Comparison of ENCODE assay signal across 1 cellular context in genomic region chr6:27290065-27290849, GRCh38.
A peak's percentile ranks its signal among the peaks of the same experiment; 100 is the strongest.
TF ChIP-seq lines count a peak whose summit lies in the region.

No MANE protein-coding gene starts in this region.

TF ChIP-seq in K562, 482 proteins besides CTCF, POLR2A, EP300 and RAD21 (continued from another document and continues in another):
- TF ChIP-seq HDAC3 (IDR thresholded peaks at IDR 0.05; ENCODE audit: borderline replicate concordance, partially characterized antibody) (peak; percentile 52), EP400 (IDR thresholded peaks at IDR 0.05) (peak; percentile 57; the same call in 1 of the 2 replicates), BDP1 (IDR thresholded peaks at IDR 0.05; ENCODE audit: insufficient read depth, insufficient read length) (peak; percentile 63), GATAD2B (IDR thresholded peaks at IDR 0.05; ENCODE audit: borderline replicate concordance) (peak; percentile 83), JUND (IDR thresholded peaks at IDR 0.05; ENCODE audit: borderline replicate concordance, low read depth, low read length) (peak; percentile 49; the same call in 1 of the 2 replicates), JUND (tag; IDR thresholded peaks at IDR 0.05; ENCODE audit: borderline replicate concordance, low read depth, low read length) (no peak; the same call in 2 of the 3 replicates), LARP7 (IDR thresholded peaks at IDR 0.05) (peak; percentile 82), SRSF9 (IDR thresholded peaks at IDR 0.05; ENCODE audit: borderline replicate concordance, low read depth, low read length) (no peak), ETS1 (conservative IDR thresholded peaks at IDR 0.05; ENCODE audit: control insufficient read depth, low read depth, low read length) (peak; percentile 87), NKRF (IDR thresholded peaks at IDR 0.05; ENCODE audit: borderline replicate concordance) (peak; percentile 37; the same call in 1 of the 2 replicates), RNF219 (CRISPR knock-in tag; IDR thresholded peaks at IDR 0.05) (0 out of 2 replicates have a peak, but pooled peaks have one; percentile 33), KAT2B (IDR thresholded peaks at IDR 0.05; ENCODE audit: low read depth, low read length) (no peak), MNT (conservative IDR thresholded peaks at IDR 0.05) (peak in 1 of 2 experiments; percentile 53; a peak in 1 of 4 replicates), SMARCA5 (IDR thresholded peaks at IDR 0.05) (peak; percentile 88), RCOR1 (IDR thresholded peaks at IDR 0.05; ENCODE audit: borderline replicate concordance in 1 of 2, low read depth in 2 of 2, low read length in 2 of 2) (peak; percentile 59 to 87), KAT7 (CRISPR knock-in tag; IDR thresholded peaks at IDR 0.05; ENCODE audit: borderline replicate concordance) (peak; percentile 52; the same call in 1 of the 2 replicates), MTA1 (IDR thresholded peaks at IDR 0.05; ENCODE audit: borderline replicate concordance) (peak; percentile 25; the same call in 1 of the 2 replicates), ZBTB49 (CRISPR knock-in tag; IDR thresholded peaks at IDR 0.05; ENCODE audit: borderline replicate concordance) (0 out of 2 replicates have a peak, but pooled peaks have one; percentile 43), ZNF184 (CRISPR knock-in tag; IDR thresholded peaks at IDR 0.05) (no peak), STAT5A (IDR thresholded peaks at IDR 0.05; ENCODE audit: borderline replicate concordance, low read length) (peak; percentile 44), ZNF280A (IDR thresholded peaks at IDR 0.05; ENCODE audit: low read depth, partially characterized antibody) (no peak), BRF1 (IDR thresholded peaks at IDR 0.05; ENCODE audit: borderline replicate concordance, extremely low read depth, insufficient read length) (peak; percentile 39), RUNX1 (IDR thresholded peaks at IDR 0.05; ENCODE audit: low read depth) (no peak), ESRRA (IDR thresholded peaks at IDR 0.05; ENCODE audit: borderline replicate concordance, low read depth) (peak; percentile 94), CTBP1 (IDR thresholded peaks at IDR 0.05; ENCODE audit: borderline replicate concordance) (peak; percentile 16; the same call in 1 of the 2 replicates), NFIC (IDR thresholded peaks at IDR 0.05) (peak; percentile 70), BRCA1 (IDR thresholded peaks at IDR 0.05) (no peak), BRCA1 (CRISPR knock-in tag; IDR thresholded peaks at IDR 0.05) (no peak), ZBTB11 (CRISPR knock-in tag; IDR thresholded peaks at IDR 0.05) (peak in 1 of 3 experiments; percentile 32; a peak in 1 of 6 replicates), SMARCB1 (IDR thresholded peaks at IDR 0.05; ENCODE audit: insufficient read length, low read depth) (no peak), NEUROD1 (IDR thresholded peaks at IDR 0.05; ENCODE audit: borderline replicate concordance, low read depth, low read length, partially characterized antibody) (no peak), CXXC5 (CRISPR knock-in tag; IDR thresholded peaks at IDR 0.05) (peak; percentile 95), MAZ (CRISPR knock-in tag; conservative IDR thresholded peaks at IDR 0.05 in 1 of 2, IDR thresholded peaks at IDR 0.05 in 1 of 2) (peak; percentile 23 to 46; a peak in 2 of 4 replicates), BCOR (IDR thresholded peaks at IDR 0.05) (peak; percentile 76), MEIS2 (IDR thresholded peaks at IDR 0.05; ENCODE audit: partially characterized antibody) (no peak), CUX1 (CRISPR knock-in tag; IDR thresholded peaks at IDR 0.05) (0 out of 2 replicates have a peak, but pooled peaks have one; percentile 44), GABPA (tag; conservative IDR thresholded peaks at IDR 0.05; ENCODE audit: low read depth) (peak; percentile 46; the same call in 1 of the 2 replicates), POLR3G (IDR thresholded peaks at IDR 0.05; ENCODE audit: extremely low read depth, insufficient read length, insufficient replicate concordance) (peak; percentile 69)
